9 cellular contexts compared by ENCODE assay signal in genomic region chr5:77696120-77696519, GRCh38. TPM values are rescaled to one million over a fixed set of nuclear protein-coding genes. Genes with fewer than 3 reads are reported as not detected.
"Had no signal": no experiment of that assay in that cellular context is flagged by ENCODE, and none has a peak within 500 bp of the region (broad histone marks: within the 10 kb centered on the region; RNA-seq: fewer than 3 reads in every experiment).

No MANE protein-coding gene starts in this region.

- ATAC-seq: HCT116, HepG2 had no signal

- H3K27me3 Mint-ChIP-seq: IgD-negative memory B cell had no signal

- H3K9me3 Mint-ChIP-seq: IgD-negative memory B cell had no signal

- H3K4me3 Mint-ChIP-seq: IgD-negative memory B cell had no signal

- DNase-seq: GM23248, GOT3, H7, KBM-7 had no signal

RNA-seq across cellular contexts. Expression of gene OTP, which starts 57.6 kb away (rescaled TPM):
- total RNA-seq: GM23248, H4, H7, HepG2, HT1080 had no signal
